Comparison of ENCODE assay signal across 1 cellular context in the genomic region with DNA sequence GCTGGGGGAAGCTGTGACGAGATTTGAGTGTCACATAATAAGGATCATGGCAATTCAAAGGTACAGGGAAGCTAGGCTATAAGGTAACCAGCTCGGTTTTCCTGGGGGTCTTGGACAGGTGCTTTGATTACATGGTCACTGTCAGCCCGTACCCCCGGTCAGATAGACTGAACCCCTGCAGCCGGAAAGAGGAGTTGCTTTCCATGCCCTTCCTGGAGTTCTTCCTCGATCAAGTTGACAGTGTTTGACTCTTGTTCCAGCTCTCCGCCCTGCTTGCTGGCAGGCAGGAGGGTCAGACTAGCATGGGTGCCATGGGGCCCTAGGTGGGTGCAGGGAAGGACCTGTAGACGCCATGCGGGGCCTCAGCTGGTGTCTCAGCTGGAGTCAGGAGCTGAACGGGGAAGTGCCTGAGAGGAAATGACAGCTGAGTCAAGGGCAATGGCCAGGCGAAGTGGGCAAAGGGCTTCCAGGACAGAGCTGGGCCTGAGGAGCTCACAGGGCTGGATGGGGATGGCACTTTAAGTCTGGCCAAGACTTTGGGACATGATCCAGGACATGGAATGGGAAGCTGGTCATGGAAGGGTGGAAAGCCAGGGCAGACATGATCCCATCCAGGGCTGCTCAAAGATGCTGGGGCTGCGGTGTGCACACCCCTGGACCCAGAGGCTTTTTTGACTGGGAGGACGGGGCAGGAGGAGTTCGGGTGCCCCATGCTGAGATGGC.
TF ChIP-seq lines count a peak whose summit lies in the region.

No MANE protein-coding gene starts in this region.

TF ChIP-seq in HCT116, 20 proteins besides CTCF, POLR2A, EP300 and RAD21 (continued from another document):
- TF ChIP-seq, protein P1, sequence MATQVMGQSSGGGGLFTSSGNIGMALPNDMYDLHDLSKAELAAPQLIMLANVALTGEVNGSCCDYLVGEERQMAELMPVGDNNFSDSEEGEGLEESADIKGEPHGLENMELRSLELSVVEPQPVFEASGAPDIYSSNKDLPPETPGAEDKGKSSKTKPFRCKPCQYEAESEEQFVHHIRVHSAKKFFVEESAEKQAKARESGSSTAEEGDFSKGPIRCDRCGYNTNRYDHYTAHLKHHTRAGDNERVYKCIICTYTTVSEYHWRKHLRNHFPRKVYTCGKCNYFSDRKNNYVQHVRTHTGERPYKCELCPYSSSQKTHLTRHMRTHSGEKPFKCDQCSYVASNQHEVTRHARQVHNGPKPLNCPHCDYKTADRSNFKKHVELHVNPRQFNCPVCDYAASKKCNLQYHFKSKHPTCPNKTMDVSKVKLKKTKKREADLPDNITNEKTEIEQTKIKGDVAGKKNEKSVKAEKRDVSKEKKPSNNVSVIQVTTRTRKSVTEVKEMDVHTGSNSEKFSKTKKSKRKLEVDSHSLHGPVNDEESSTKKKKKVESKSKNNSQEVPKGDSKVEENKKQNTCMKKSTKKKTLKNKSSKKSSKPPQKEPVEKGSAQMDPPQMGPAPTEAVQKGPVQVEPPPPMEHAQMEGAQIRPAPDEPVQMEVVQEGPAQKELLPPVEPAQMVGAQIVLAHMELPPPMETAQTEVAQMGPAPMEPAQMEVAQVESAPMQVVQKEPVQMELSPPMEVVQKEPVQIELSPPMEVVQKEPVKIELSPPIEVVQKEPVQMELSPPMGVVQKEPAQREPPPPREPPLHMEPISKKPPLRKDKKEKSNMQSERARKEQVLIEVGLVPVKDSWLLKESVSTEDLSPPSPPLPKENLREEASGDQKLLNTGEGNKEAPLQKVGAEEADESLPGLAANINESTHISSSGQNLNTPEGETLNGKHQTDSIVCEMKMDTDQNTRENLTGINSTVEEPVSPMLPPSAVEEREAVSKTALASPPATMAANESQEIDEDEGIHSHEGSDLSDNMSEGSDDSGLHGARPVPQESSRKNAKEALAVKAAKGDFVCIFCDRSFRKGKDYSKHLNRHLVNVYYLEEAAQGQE (IDR thresholded peaks at IDR 0.05; ENCODE audit: low read depth): no peak
- TF ChIP-seq SRF (IDR thresholded peaks at IDR 0.05; ENCODE audit: low read depth) (no peak), YY1 (IDR thresholded peaks at IDR 0.05; ENCODE audit: extremely low read depth, insufficient replicate concordance, low read depth, low read length) (no peak), ZNF274 (IDR thresholded peaks at IDR 0.05; ENCODE audit: low read depth, low read length) (no peak)
